In the genomic region with DNA sequence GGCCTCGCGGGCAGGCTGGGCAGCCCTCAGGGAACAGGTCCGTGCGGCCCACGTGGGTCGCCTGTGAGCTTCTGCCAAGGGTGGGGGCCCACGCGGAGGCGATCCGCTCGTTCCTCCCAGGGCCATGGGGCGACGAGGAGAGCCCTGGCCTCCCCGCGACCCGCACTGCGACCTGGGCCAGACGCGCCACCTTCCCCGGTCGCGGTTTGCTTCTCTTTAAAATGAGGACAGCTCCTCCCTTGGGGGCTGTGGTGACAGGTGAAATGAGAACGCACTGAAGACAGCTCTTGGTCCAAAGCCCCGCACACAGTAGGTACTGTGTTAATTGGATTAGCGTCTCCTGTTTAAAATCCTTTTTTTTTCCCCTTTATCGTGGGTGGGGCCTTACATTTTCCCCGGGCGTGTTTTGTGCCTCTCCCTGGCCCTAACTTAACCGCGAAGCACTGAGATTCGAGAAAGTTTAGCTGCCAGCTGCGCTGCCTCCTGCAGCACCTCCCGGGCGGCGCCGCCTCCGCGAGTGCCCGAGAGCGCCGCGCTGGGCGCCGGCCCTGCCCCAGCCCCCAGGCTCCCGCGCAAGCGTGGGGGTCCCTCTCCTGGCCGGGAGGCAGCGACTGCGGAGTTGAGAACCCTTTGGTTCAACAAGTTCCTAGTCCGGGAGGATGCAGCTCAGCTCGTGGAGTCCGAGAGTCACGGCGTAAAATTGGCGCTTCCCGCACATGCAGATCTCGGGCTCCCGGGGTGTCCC, we compare ENCODE assay signal across 8 cellular contexts. TPM values are rescaled to one million over a fixed set of nuclear protein-coding genes. Genes with fewer than 3 reads are reported as not detected.
DNase-seq lines count a peak whose midpoint lies in the region; ATAC-seq and TF ChIP-seq lines count a peak whose summit lies in the region.

No MANE protein-coding gene starts in this region.

- ATAC-seq in activated CD4-positive, alpha-beta T cell treated with anti-CD3 and anti-CD28 coated beads for 36 hours: peak; percentile 2
- no peak for ATAC-seq in lung (ENCODE audit: insufficient read depth, low FRiP score)
- ATAC-seq in stimulated activated naive B cell treated with anti-CD40 and anti-IgM and Interleukin-4, amounts not matched to agents 10 μg/mL and 1 μg/mL and 100 μg/mL, for 72 hours (replicated peaks): peak; percentile 28 to 32
- ATAC-seq in HG02852 (IDR thresholded peaks at IDR 0.05; ENCODE audit: unreplicated experiment): no peak

- H3K9me3 ChIP-seq in lung (ENCODE audit: control insufficient read depth in 2 of 2, insufficient read depth in 1 of 2, low read length in 1 of 2): no peaks in the 10 kb centered on the region

- peaks cover 0 to 1% of the 10 kb centered on the region in 2 donors for H3K36me3 ChIP-seq in lung (ENCODE audit: control insufficient read depth in 2 of 2, insufficient read depth in 2 of 2, low read length in 2 of 2)

- no peaks in the 10 kb centered on the region for H3K27me3 ChIP-seq in lung (ENCODE audit: control insufficient read depth, insufficient read depth)

- CTCF ChIA-PET in activated CD4-positive, alpha-beta T cell treated with anti-CD3 and anti-CD28 coated beads for 36 hours (lab: Charles Lee): interaction anchor here (0.5 to 10.3 kb wide), 8 partner anchors 14 to 131 kb away, joined by 3 to 88 read pairs (median 6); no protein-coding TSS in a partner anchor

- peak; percentile 67 for DNase-seq in activated CD4-positive, alpha-beta T cell treated with anti-CD3 and anti-CD28 coated beads for 36 hours
- no peak for DNase-seq in activated CD4-positive, alpha-beta T cell treated with anti-CD3 and anti-CD28 coated beads for 1 hour
- peak; percentile 62 for DNase-seq in KG1 (lab: John Stamatoyannopoulos, UW)
- DNase-seq in activated CD4-positive, CD25-positive, alpha-beta regulatory T cell treated with anti-CD3 and anti-CD28 coated beads, Interleukin-2, amount 50 U/mL, for 72 hours: peak; percentile 51
- DNase-seq in ecto neural progenitor cell (ENCODE audit: low spot score): peak; percentile 75
- DNase-seq in lung (ENCODE audit: low spot score): peak; percentile 58
- DNase-seq in stimulated activated naive B cell treated with anti-CD40 and anti-IgM and Interleukin-4, amounts not matched to agents 10 μg/mL and 1 μg/mL and 100 μg/mL, for 72 hours: peak; percentile 35

- no peaks in the 10 kb centered on the region for H3K27me3 Mint-ChIP-seq in activated CD4-positive, alpha-beta T cell treated with anti-CD3 and anti-CD28 coated beads for 36 hours
- H3K27me3 Mint-ChIP-seq in stimulated activated naive B cell treated with anti-CD40 and anti-IgM and Interleukin-4, amounts not matched to agents 10 μg/mL and 1 μg/mL and 100 μg/mL, for 72 hours: no peaks in the 10 kb centered on the region

- peaks cover 65% of the 10 kb centered on the region for H3K4me1 Mint-ChIP-seq in activated CD4-positive, alpha-beta T cell treated with anti-CD3 and anti-CD28 coated beads for 36 hours
- peaks cover 47 to 75% of the 10 kb centered on the region in 2 donors for H3K4me1 Mint-ChIP-seq in stimulated activated naive B cell treated with anti-CD40 and anti-IgM and Interleukin-4, amounts not matched to agents 10 μg/mL and 1 μg/mL and 100 μg/mL, for 72 hours

- peak overlapping the region; percentile 100 for H3K4me3 Mint-ChIP-seq in activated CD4-positive, alpha-beta T cell treated with anti-CD3 and anti-CD28 coated beads for 36 hours
- H3K4me3 Mint-ChIP-seq in stimulated activated naive B cell treated with anti-CD40 and anti-IgM and Interleukin-4, amounts not matched to agents 10 μg/mL and 1 μg/mL and 100 μg/mL, for 72 hours: peak overlapping the region; percentile 89 to 99

- whole genome bisulfite sequencing in lung, 2 donors: 0% methylated on average over 59 of the region's 59 CpGs

- H3K27ac Mint-ChIP-seq in activated CD4-positive, alpha-beta T cell treated with anti-CD3 and anti-CD28 coated beads for 36 hours: peak overlapping the region; percentile 87
- H3K27ac Mint-ChIP-seq in stimulated activated naive B cell treated with anti-CD40 and anti-IgM and Interleukin-4, amounts not matched to agents 10 μg/mL and 1 μg/mL and 100 μg/mL, for 72 hours: peak overlapping the region; percentile 86

- POLR2A ChIA-PET in activated CD4-positive, alpha-beta T cell treated with anti-CD3 and anti-CD28 coated beads for 36 hours (lab: Charles Lee): interaction anchor here (0.5 to 2.3 kb wide), 11 partner anchors 23 to 414 kb away, joined by 3 to 10 read pairs (median 4); a partner anchor contains a TSS

- peaks cover 0 to 20% of the 10 kb centered on the region in 2 donors for H3K4me1 ChIP-seq in lung (ENCODE audit: control insufficient read depth in 2 of 2, insufficient read depth in 2 of 2, low read length in 2 of 2)

- intact Hi-C loops in activated CD4-positive, alpha-beta T cell treated with anti-CD3 and anti-CD28 coated beads for 36 hours (cut with DNase I, micrococcal nuclease): loop anchor here (1.0 to 10.0 kb wide), 10 partner anchors 78 to 1469 kb away; a partner anchor contains a TSS

- TF ChIP-seq CTCF in lung (IDR thresholded peaks at IDR 0.05; ENCODE audit: control extremely low read depth, extremely low read depth): no peak

- peaks cover 7% of the 10 kb centered on the region for H3K36me3 Mint-ChIP-seq in activated CD4-positive, alpha-beta T cell treated with anti-CD3 and anti-CD28 coated beads for 36 hours (ENCODE audit: low read depth)
- peaks cover 0 to 2% of the 10 kb centered on the region in 2 donors for H3K36me3 Mint-ChIP-seq in stimulated activated naive B cell treated with anti-CD40 and anti-IgM and Interleukin-4, amounts not matched to agents 10 μg/mL and 1 μg/mL and 100 μg/mL, for 72 hours

- H3K27ac ChIP-seq in lung (ENCODE audit: low read depth in 1 of 2, low read length in 1 of 2): peak overlapping the region; percentile 35 to 94

- H3K4me3 ChIP-seq in lung: peak overlapping the region; percentile 96

- H3K9me3 Mint-ChIP-seq in activated CD4-positive, alpha-beta T cell treated with anti-CD3 and anti-CD28 coated beads for 36 hours (ENCODE audit: low read depth): peaks cover 2% of the 10 kb centered on the region
- peaks cover 0 to 2% of the 10 kb centered on the region in 2 donors for H3K9me3 Mint-ChIP-seq in stimulated activated naive B cell treated with anti-CD40 and anti-IgM and Interleukin-4, amounts not matched to agents 10 μg/mL and 1 μg/mL and 100 μg/mL, for 72 hours

RNA-seq across cellular contexts. Expression of a gene that starts 1.1 kb away (rescaled TPM):
- 100 to 1,000 TPM; 109 to 114 TPM for total RNA-seq in activated CD4-positive, alpha-beta T cell treated with anti-CD3 and anti-CD28 coated beads for 36 hours
- total RNA-seq in lung: 100 to 1,000 TPM; 122 to 143 TPM
- 100 to 1,000 TPM; 129 to 147 TPM for polyA plus RNA-seq in lung

Comparison
In these comparisons a context has a peak if more than half of its experiments do, and no peak if none do; other contexts are left out.
1. ATAC-seq: peak in activated CD4-positive, alpha-beta T cell treated with anti-CD3 and anti-CD28 coated beads for 36 hours (single experiment) and stimulated activated naive B cell treated with anti-CD40 and anti-IgM and Interleukin-4, amounts not matched to agents 10 μg/mL and 1 μg/mL and 100 μg/mL, for 72 hours (2 of 2); none in lung (single experiment) and HG02852 (single experiment).